ENCODE assay signal across 8 cellular contexts in the genomic region with DNA sequence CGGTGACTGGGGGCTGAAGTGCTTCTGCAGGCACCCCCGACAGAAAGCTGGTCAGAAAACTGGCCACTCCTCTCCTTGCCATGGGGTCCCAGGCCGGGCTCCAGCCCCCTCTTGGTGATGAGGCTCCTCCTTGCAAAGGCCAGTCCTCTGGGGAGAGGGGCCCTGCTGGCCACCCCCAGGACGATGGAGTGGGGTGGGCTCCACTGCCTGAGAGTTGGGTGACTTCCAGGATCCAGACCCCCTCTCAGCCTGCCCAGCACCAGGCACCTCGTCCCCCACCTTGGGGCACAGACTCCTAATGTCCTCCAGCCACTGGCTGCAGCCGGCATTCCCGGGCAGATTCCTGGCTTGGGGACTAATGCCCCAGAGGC. TPM values are rescaled to one million over a fixed set of nuclear protein-coding genes. Genes with fewer than 3 reads are reported as not detected.
DNase-seq lines count a peak whose midpoint lies in the region; ATAC-seq and TF ChIP-seq lines count a peak whose summit lies in the region.

No MANE protein-coding gene starts in this region.

- TF ChIP-seq CTCF in AG09309 (IDR thresholded peaks at IDR 0.05; ENCODE audit: control insufficient read depth, insufficient read depth, low read depth, low read length, missing control alignments) (no peak), Loucy (conservative IDR thresholded peaks at IDR 0.05; ENCODE audit: low read length) (no peak), dorsolateral prefrontal cortex (IDR thresholded peaks at IDR 0.05 in 54 of 56, conservative IDR thresholded peaks at IDR 0.05 in 2 of 56; ENCODE audit: low read depth in 1 of 56, partially characterized antibody in 56 of 56) (peak in 1 of 56 donors; percentile 7)

- peaks cover 29% of the 10 kb centered on the region for H3K4me1 ChIP-seq in Loucy (ENCODE audit: insufficient read depth, low read length, poor library complexity, severe bottlenecking)
- peaks cover 10 to 16% of the 10 kb centered on the region in 2 donors for H3K4me1 ChIP-seq in naive thymus-derived CD4-positive, alpha-beta T cell (ENCODE audit: control insufficient read depth in 2 of 2, insufficient read depth in 2 of 2, low read length in 2 of 2)

- peaks cover 16 to 40% (median 30%) of the 10 kb centered on the region in 7 donors for H3K4me1 Mint-ChIP-seq in naive thymus-derived CD4-positive, alpha-beta T cell

- H3K9ac ChIP-seq in Loucy (ENCODE audit: low read depth, low read length, poor library complexity, severe bottlenecking) = peak overlapping the region; percentile 88

- H4K20me1 ChIP-seq in Loucy (ENCODE audit: insufficient read depth, low read length, poor library complexity, severe bottlenecking) = peaks cover 5% of the 10 kb centered on the region

- peak overlapping the region; percentile 96 for H3K4me2 ChIP-seq in Loucy (ENCODE audit: low read depth, low read length, poor library complexity, severe bottlenecking)

- peaks cover 6% of the 10 kb centered on the region; the same call in 1 of the 2 replicates for H3K36me3 ChIP-seq in Loucy (ENCODE audit: insufficient read depth, low read length)
- peaks cover 0 to 46% (median under 1%) of the 10 kb centered on the region in 3 experiments for H3K36me3 ChIP-seq in naive thymus-derived CD4-positive, alpha-beta T cell (ENCODE audit: control insufficient read depth in 2 of 3, insufficient read depth in 3 of 3, low read length in 3 of 3)

- H3K27ac Mint-ChIP-seq in naive thymus-derived CD4-positive, alpha-beta T cell = no peak overlapping the region

- no peaks in the 10 kb centered on the region for H3K27me3 ChIP-seq in Loucy (ENCODE audit: insufficient read depth, low read length, poor library complexity, severe bottlenecking)
- H3K27me3 ChIP-seq in dorsolateral prefrontal cortex = no peaks in the 10 kb centered on the region
- H3K27me3 ChIP-seq in naive thymus-derived CD4-positive, alpha-beta T cell (ENCODE audit: control insufficient read depth in 2 of 2, insufficient read depth in 2 of 2, low read length in 2 of 2) = no peaks in the 10 kb centered on the region

- H2AFZ ChIP-seq in Loucy (ENCODE audit: low read length) = peak overlapping the region; percentile 64

- CTCF ChIA-PET in naive thymus-derived CD4-positive, alpha-beta T cell (lab: Charles Lee) = no interaction called here

- DNase-seq in AG09309 (ENCODE audit: low read depth) (no peak), dorsolateral prefrontal cortex (no peak), head of caudate nucleus (no peak), foreskin melanocyte (no peak), NCI-H128 (lab: John Stamatoyannopoulos, UW; ENCODE audit: unreplicated experiment) (no peak), UCSD-AML1 (lab: John Stamatoyannopoulos, UW; ENCODE audit: unreplicated experiment) (no peak)
- DNase-seq in naive thymus-derived CD4-positive, alpha-beta T cell = no peak

- peak overlapping the region; percentile 27 to 98 (median 91) for H3K27ac ChIP-seq in dorsolateral prefrontal cortex
- peak overlapping the region; percentile 68 for H3K27ac ChIP-seq in naive thymus-derived CD4-positive, alpha-beta T cell (ENCODE audit: low read depth, low read length)

- no peaks in the 10 kb centered on the region for H3K9me3 Mint-ChIP-seq in naive thymus-derived CD4-positive, alpha-beta T cell

- peak overlapping the region; percentile 49 for H3K4me3 ChIP-seq in AG09309 (ENCODE audit: control insufficient read depth, low read depth, low read length)
- H3K4me3 ChIP-seq in Loucy (ENCODE audit: low read length, poor library complexity, severe bottlenecking) = peak overlapping the region; percentile 98
- peak overlapping the region; percentile 58 to 98 (median 90) for H3K4me3 ChIP-seq in dorsolateral prefrontal cortex
- H3K4me3 ChIP-seq in naive thymus-derived CD4-positive, alpha-beta T cell (ENCODE audit: low read length) = peak overlapping the region; percentile 60

- H3K9me3 ChIP-seq in Loucy (ENCODE audit: insufficient read depth, low read depth, low read length) = no peaks in the 10 kb centered on the region
- H3K9me3 ChIP-seq in naive thymus-derived CD4-positive, alpha-beta T cell (ENCODE audit: control insufficient read depth in 2 of 3, low read length in 3 of 3) = no peaks in the 10 kb centered on the region

- H3K36me3 Mint-ChIP-seq in naive thymus-derived CD4-positive, alpha-beta T cell = peaks cover 0 to 24% (median 4%) of the 10 kb centered on the region in 5 donors

- peaks cover 18% of the 10 kb centered on the region; the same call in 1 of the 2 replicates for H3K79me2 ChIP-seq in Loucy (ENCODE audit: insufficient read depth, low read length)

- H3K4me3 Mint-ChIP-seq in naive thymus-derived CD4-positive, alpha-beta T cell = peak overlapping the region; percentile 33 to 100 (median 62)

- no peak for ATAC-seq in naive thymus-derived CD4-positive, alpha-beta T cell

- intact Hi-C loops in dorsolateral prefrontal cortex (cut with DNase I) = loop anchor here (5.0 kb wide), 2 partner anchors 41 to 294 kb away; a partner anchor contains a TSS
- intact Hi-C loops in naive thymus-derived CD4-positive, alpha-beta T cell (cut with micrococcal nuclease) = loop anchor here in 1 of 2 donors (5.0 kb wide), 1 partner anchor 151 kb away; a partner anchor contains a TSS
- intact Hi-C loops in head of caudate nucleus (cut with DNase I) = loop anchor here (5.0 kb wide), 1 partner anchor 41 kb away; a partner anchor contains a TSS

- no peaks in the 10 kb centered on the region for H3F3A ChIP-seq in Loucy (ENCODE audit: low read depth)

- POLR2A ChIA-PET in naive thymus-derived CD4-positive, alpha-beta T cell (lab: Charles Lee) = interaction anchor here (3.5 kb wide), 1 partner anchor 41 kb away, joined by 25 read pairs; a partner anchor contains a TSS

- no peaks in the 10 kb centered on the region for H3K9me2 ChIP-seq in Loucy (replicated peaks; ENCODE audit: low read depth, low read length)

- no peaks in the 10 kb centered on the region for H3K27me3 Mint-ChIP-seq in naive thymus-derived CD4-positive, alpha-beta T cell

RNA-seq across cellular contexts. Expression of a gene that starts 0.4 kb away (rescaled TPM):
- 10 to 100 TPM; 22.6 to 49.3 (median 33.0) TPM for total RNA-seq in dorsolateral prefrontal cortex
- 10 to 100 TPM; 14.2 to 35.7 (median 27.9) TPM for total RNA-seq in naive thymus-derived CD4-positive, alpha-beta T cell
- polyA plus RNA-seq in naive thymus-derived CD4-positive, alpha-beta T cell = 1 to 10 TPM; 4.6 to 7.7 TPM

RNA-seq across cellular contexts. Expression of a gene that starts 18.5 kb away (rescaled TPM):
- 10 to 100 TPM in 97 of 120 experiments, 1 to 10 TPM in 23; 7.7 to 30.7 (median 13.8) TPM for total RNA-seq in dorsolateral prefrontal cortex
- total RNA-seq in naive thymus-derived CD4-positive, alpha-beta T cell = 100 to 1,000 TPM in 3 of 5 experiments, 10 to 100 TPM in 2; 73.4 to 182 (median 116) TPM
- polyA plus RNA-seq in naive thymus-derived CD4-positive, alpha-beta T cell = 10 to 100 TPM; 12.8 to 35.1 TPM

RNA-seq across cellular contexts. Expression of a gene that starts 40.6 kb away (rescaled TPM):
- 100 to 1,000 TPM; 101 to 340 (median 208) TPM for total RNA-seq in dorsolateral prefrontal cortex
- total RNA-seq in naive thymus-derived CD4-positive, alpha-beta T cell = 10 to 100 TPM; 41.4 to 99.2 (median 55.2) TPM
- 100 to 1,000 TPM; 184 to 195 TPM for polyA plus RNA-seq in naive thymus-derived CD4-positive, alpha-beta T cell

RNA-seq across cellular contexts. Expression of a gene that starts 41.2 kb away (rescaled TPM):
- total RNA-seq in dorsolateral prefrontal cortex = 100 to 1,000 TPM in 110 of 120 experiments, 10 to 100 TPM in 10; 72.8 to 158 (median 122) TPM
- total RNA-seq in naive thymus-derived CD4-positive, alpha-beta T cell = 100 to 1,000 TPM in 4 of 5 experiments, 10 to 100 TPM in 1; 90.9 to 208 (median 152) TPM
- polyA plus RNA-seq in naive thymus-derived CD4-positive, alpha-beta T cell = 100 to 1,000 TPM; 527 to 613 TPM

RNA-seq across cellular contexts. Expression of a gene that starts 53.2 kb away (rescaled TPM):
- total RNA-seq in dorsolateral prefrontal cortex = 10 to 100 TPM; 20.7 to 65.0 (median 36.4) TPM
- total RNA-seq in naive thymus-derived CD4-positive, alpha-beta T cell = 10 to 100 TPM; 23.7 to 42.0 (median 27.9) TPM
- polyA plus RNA-seq in naive thymus-derived CD4-positive, alpha-beta T cell = 10 to 100 TPM in 1 of 2 donors, 1 to 10 TPM in 1; 5.3 to 12.9 TPM
